13 cellular contexts compared by ENCODE assay signal in genomic region chr11:46319074-46319453, GRCh38. TPM values are rescaled to one million over a fixed set of nuclear protein-coding genes. Genes with fewer than 3 reads are reported as not detected.
A peak's percentile ranks its signal among the peaks of the same experiment; 100 is the strongest.
DNase-seq lines count a peak whose midpoint lies in the region; ATAC-seq lines count a peak whose summit lies in the region.
"Had no signal": no experiment of that assay in that cellular context is flagged by ENCODE, and none has a peak within 500 bp of the region (broad histone marks: within the 10 kb centered on the region; RNA-seq: fewer than 3 reads in every experiment).

No MANE protein-coding gene starts in this region.

- DNase-seq in T-helper 1 cell (no peak), mesendoderm (no peak), UCSD-AML1 (lab: John Stamatoyannopoulos, UW; ENCODE audit: unreplicated experiment) (no peak), HT-29 (ENCODE audit: low spot score) (no peak)
- DNase-seq in CD4-positive, alpha-beta memory T cell, result no peak
- no peak for DNase-seq in activated CD4-positive, alpha-beta memory T cell treated with anti-CD3 and anti-CD28 coated beads, Interleukin-2, amount 10 ng/mL, durations not matched to agents 7 days and 5 days
- DNase-seq: dorsolateral prefrontal cortex; NCI-H1092; stimulated activated CD8-positive, alpha-beta memory T cell treated with anti-CD3 and anti-CD28 coated beads, Interleukin-4, amount 100 ng/mL, for 48 hours had no signal

- no peaks in the 10 kb centered on the region for H3K79me2 ChIP-seq in mesendoderm (ENCODE audit: control insufficient read depth, insufficient read depth, low read length)

- no peak overlapping the region for H3K4ac ChIP-seq in mesendoderm (ENCODE audit: low read depth, low read length)

- H3K56ac ChIP-seq in mesendoderm (ENCODE audit: low read length), result peak overlapping the region; percentile 25

- no peak overlapping the region for H3K4me3 ChIP-seq in CD4-positive, alpha-beta memory T cell (ENCODE audit: low read length in 2 of 2)
- H3K4me3 ChIP-seq in mesendoderm (ENCODE audit: low read length), result no peak overlapping the region
- H3K4me3 ChIP-seq: dorsolateral prefrontal cortex, SJSA1 had no signal

- no peak overlapping the region for H3K18ac ChIP-seq in mesendoderm (ENCODE audit: low read length)

- no peak overlapping the region for H2BK120ac ChIP-seq in mesendoderm (ENCODE audit: low read depth, low read length)

- H3K4me3 Mint-ChIP-seq in T-helper 1 cell treated with Interleukin-12 subunit alpha and Interleukin-12 subunit beta and Interleukin-4 antibody, amounts not matched to agents 30 μg/mL and 1 μg/mL, for 36 hours, result peak overlapping the region; percentile 68
- peak overlapping the region in 5 of 8 donors; percentile 30 to 73 (median 67) for H3K4me3 Mint-ChIP-seq in CD4-positive, alpha-beta memory T cell
- H3K4me3 Mint-ChIP-seq in activated CD4-positive, alpha-beta memory T cell treated with anti-CD3 and anti-CD28 coated beads, Interleukin-2, amount 10 ng/mL, durations not matched to agents 7 days and 5 days, result no peak overlapping the region

- H3K4me1 Mint-ChIP-seq in T-helper 1 cell treated with Interleukin-12 subunit alpha and Interleukin-12 subunit beta and Interleukin-4 antibody, amounts not matched to agents 30 μg/mL and 1 μg/mL, for 36 hours (ENCODE audit: low read depth), result peaks cover 15% of the 10 kb centered on the region
- peaks cover 13 to 32% (median 20%) of the 10 kb centered on the region in 4 donors for H3K4me1 Mint-ChIP-seq in CD4-positive, alpha-beta memory T cell
- peaks cover 23% of the 10 kb centered on the region for H3K4me1 Mint-ChIP-seq in activated CD4-positive, alpha-beta memory T cell treated with anti-CD3 and anti-CD28 coated beads, Interleukin-2, amount 10 ng/mL, durations not matched to agents 7 days and 5 days

- no peak overlapping the region for H4K5ac ChIP-seq in mesendoderm (ENCODE audit: low read length)

- no peak for ATAC-seq in HG02678 (IDR thresholded peaks at IDR 0.05; ENCODE audit: unreplicated experiment)

- no peak overlapping the region for H2AK5ac ChIP-seq in mesendoderm (ENCODE audit: low read length)

- H4K8ac ChIP-seq in mesendoderm (ENCODE audit: low read depth, low read length), result no peak overlapping the region

- H3K4me2 ChIP-seq in mesendoderm (ENCODE audit: low read length), result no peak overlapping the region

- no peak overlapping the region for H2BK15ac ChIP-seq in mesendoderm (replicated peaks; ENCODE audit: low read depth)

- H3K9me3 ChIP-seq in CD4-positive, alpha-beta memory T cell (ENCODE audit: control insufficient read depth in 1 of 2, low read length in 2 of 2), result no peaks in the 10 kb centered on the region
- H3K9me3 ChIP-seq: SJSA1 had no signal

- no peak overlapping the region for H3K9ac ChIP-seq in mesendoderm (ENCODE audit: low read length)

- H3K9me3 Mint-ChIP-seq in T-helper 1 cell treated with Interleukin-12 subunit alpha and Interleukin-12 subunit beta and Interleukin-4 antibody, amounts not matched to agents 30 μg/mL and 1 μg/mL, for 36 hours, result no peaks in the 10 kb centered on the region
- H3K9me3 Mint-ChIP-seq in CD4-positive, alpha-beta memory T cell, result no peaks in the 10 kb centered on the region
- no peaks in the 10 kb centered on the region for H3K9me3 Mint-ChIP-seq in activated CD4-positive, alpha-beta memory T cell treated with anti-CD3 and anti-CD28 coated beads, Interleukin-2, amount 10 ng/mL, durations not matched to agents 7 days and 5 days

- no CpG with 5 or more reads among the region's 5 CpGs for WGBS in mesendoderm (ENCODE audit: extremely low coverage, insufficient coverage, low lambda C conversion rate)

- no peak overlapping the region for H3K23ac ChIP-seq in mesendoderm (ENCODE audit: low read length)

- intact Hi-C loops in CD4-positive, alpha-beta memory T cell (cut with micrococcal nuclease), result no loop called here

- H3K36me3 Mint-ChIP-seq in T-helper 1 cell treated with Interleukin-12 subunit alpha and Interleukin-12 subunit beta and Interleukin-4 antibody, amounts not matched to agents 30 μg/mL and 1 μg/mL, for 36 hours (ENCODE audit: low read depth), result no peaks in the 10 kb centered on the region
- H3K36me3 Mint-ChIP-seq in CD4-positive, alpha-beta memory T cell, result no peaks in the 10 kb centered on the region
- no peaks in the 10 kb centered on the region for H3K36me3 Mint-ChIP-seq in activated CD4-positive, alpha-beta memory T cell treated with anti-CD3 and anti-CD28 coated beads, Interleukin-2, amount 10 ng/mL, durations not matched to agents 7 days and 5 days (ENCODE audit: low read depth)

- H3K36me3 ChIP-seq in CD4-positive, alpha-beta memory T cell (ENCODE audit: insufficient read depth, low read length), result no peaks in the 10 kb centered on the region
- no peaks in the 10 kb centered on the region for H3K36me3 ChIP-seq in mesendoderm (ENCODE audit: control insufficient read depth, insufficient read depth, low read length)

- peaks cover 17% of the 10 kb centered on the region for H3K4me1 ChIP-seq in CD4-positive, alpha-beta memory T cell (ENCODE audit: insufficient read depth, low read length)
- no peaks in the 10 kb centered on the region for H3K4me1 ChIP-seq in mesendoderm (ENCODE audit: control insufficient read depth, low read depth, low read length)
- H3K4me1 ChIP-seq: SJSA1 had no signal

- POLR2A ChIA-PET in CD4-positive, alpha-beta memory T cell (lab: Charles Lee; ENCODE audit: partially characterized antibody), result interaction anchor here (0.9 to 6.4 kb wide), 3 partner anchors 13 to 76 kb away, joined by 3 to 53 read pairs (median 3); partner anchors contain the start of gene DGKZ
- POLR2A ChIA-PET in activated CD4-positive, alpha-beta memory T cell treated with anti-CD3 and anti-CD28 coated beads, Interleukin-2, amount 10 ng/mL, durations not matched to agents 7 days and 5 days (lab: Charles Lee), result interaction anchor here (0.9 to 1.6 kb wide), 3 partner anchors 10 to 13 kb away, joined by 3 to 4 read pairs (median 3); no protein-coding TSS in a partner anchor

- peak overlapping the region; percentile 85 for H3K27ac Mint-ChIP-seq in T-helper 1 cell treated with Interleukin-12 subunit alpha and Interleukin-12 subunit beta and Interleukin-4 antibody, amounts not matched to agents 30 μg/mL and 1 μg/mL, for 36 hours
- H3K27ac Mint-ChIP-seq in CD4-positive, alpha-beta memory T cell, result peak overlapping the region; percentile 7 to 86 (median 84)
- H3K27ac Mint-ChIP-seq in activated CD4-positive, alpha-beta memory T cell treated with anti-CD3 and anti-CD28 coated beads, Interleukin-2, amount 10 ng/mL, durations not matched to agents 7 days and 5 days, result peak overlapping the region; percentile 67

- CTCF ChIA-PET in CD4-positive, alpha-beta memory T cell (lab: Charles Lee; ENCODE audit: partially characterized antibody), result interaction anchor here (0.8 to 13.6 kb wide), 10 partner anchors 8 to 354 kb away, joined by 3 to 187 read pairs (median 4); no protein-coding TSS in a partner anchor
- CTCF ChIA-PET in activated CD4-positive, alpha-beta memory T cell treated with anti-CD3 and anti-CD28 coated beads, Interleukin-2, amount 10 ng/mL, durations not matched to agents 7 days and 5 days (lab: Charles Lee), result interaction anchor here (0.8 to 15.1 kb wide), 5 partner anchors 10 to 79 kb away, joined by 3 to 263 read pairs (median 7); no protein-coding TSS in a partner anchor

- H3K27me3 ChIP-seq in CD4-positive, alpha-beta memory T cell (ENCODE audit: insufficient read depth, low read length), result no peaks in the 10 kb centered on the region
- no peaks in the 10 kb centered on the region for H3K27me3 ChIP-seq in mesendoderm (ENCODE audit: insufficient read depth, low read length, poor library complexity)
- H3K27me3 ChIP-seq: dorsolateral prefrontal cortex, SJSA1 had no signal

- H3K27ac ChIP-seq in CD4-positive, alpha-beta memory T cell (ENCODE audit: low read depth, low read length), result no peak overlapping the region
- no peak overlapping the region for H3K27ac ChIP-seq in mesendoderm (ENCODE audit: low read depth, low read length)
- H3K27ac ChIP-seq: SJSA1 had no signal

- peaks cover 3% of the 10 kb centered on the region for H3K27me3 Mint-ChIP-seq in T-helper 1 cell treated with Interleukin-12 subunit alpha and Interleukin-12 subunit beta and Interleukin-4 antibody, amounts not matched to agents 30 μg/mL and 1 μg/mL, for 36 hours (ENCODE audit: low read depth)
- no peaks in the 10 kb centered on the region for H3K27me3 Mint-ChIP-seq in CD4-positive, alpha-beta memory T cell
- H3K27me3 Mint-ChIP-seq in activated CD4-positive, alpha-beta memory T cell treated with anti-CD3 and anti-CD28 coated beads, Interleukin-2, amount 10 ng/mL, durations not matched to agents 7 days and 5 days, result no peaks in the 10 kb centered on the region

- no peak overlapping the region for H2BK5ac ChIP-seq in mesendoderm (ENCODE audit: low read length)

- no peaks in the 10 kb centered on the region for H3K79me1 ChIP-seq in mesendoderm (ENCODE audit: low read length)

RNA-seq across cellular contexts. Expression of gene DGKZ, which starts 28.2 kb away (rescaled TPM):
- total RNA-seq in CD4-positive, alpha-beta memory T cell, result 100 to 1,000 TPM; 230 to 235 TPM
- 10 to 100 TPM; 34.8 to 78.9 TPM for polyA plus RNA-seq in CD4-positive, alpha-beta memory T cell
- 100 to 1,000 TPM; 141 to 143 TPM for total RNA-seq in activated CD4-positive, alpha-beta memory T cell treated with anti-CD3 and anti-CD28 coated beads, Interleukin-2, amount 10 ng/mL, durations not matched to agents 7 days and 5 days
- 67.4 TPM for polyA plus RNA-seq in mesendoderm (2013, experiment 1 of 2)
- 62.6 TPM for polyA plus RNA-seq in mesendoderm (2013, experiment 2 of 2)
- 190 and 194 TPM in 2 replicates for total RNA-seq in HT-29 (2014; rRNA removed; shearing (Covaris generic))

RNA-seq across cellular contexts. Expression of gene CREB3L1, which starts 41.6 kb away (rescaled TPM):
- not detected for total RNA-seq in CD4-positive, alpha-beta memory T cell
- polyA plus RNA-seq in CD4-positive, alpha-beta memory T cell, result not detected
- total RNA-seq in activated CD4-positive, alpha-beta memory T cell treated with anti-CD3 and anti-CD28 coated beads, Interleukin-2, amount 10 ng/mL, durations not matched to agents 7 days and 5 days, result not detected
- 12.5 TPM for polyA plus RNA-seq in mesendoderm (2013, experiment 1 of 2)
- polyA plus RNA-seq in mesendoderm (2013, experiment 2 of 2), result 13.8 TPM
- total RNA-seq in HT-29 (2014; rRNA removed; shearing (Covaris generic)), result 50.1 and 64.2 TPM in 2 replicates
- polyA plus RNA-seq: neural cell had no signal

Comparison
In these comparisons a context has a peak if more than half of its experiments do, and no peak if none do; other contexts are left out.
1. RNA of gene CREB3L1, which starts 41.6 kb away (total RNA-seq): 50.1 to 64.2 TPM in HT-29; not detected in activated CD4-positive, alpha-beta memory T cell treated with anti-CD3 and anti-CD28 coated beads, Interleukin-2, amount 10 ng/mL, durations not matched to agents 7 days and 5 days and not detected in CD4-positive, alpha-beta memory T cell; every median in the first group is over 10 times any median in the second.
2. Peak in every context shown above with its lines, with median percentiles within 50 percentile points of each other: H3K27ac Mint-ChIP-seq.